Comparison of ENCODE assay signal across 15 cellular contexts in genomic region chr4:109473824-109474223, GRCh38.
"Had no signal": no experiment of that assay in that cellular context is flagged by ENCODE, and none has a peak within 500 bp of the region (broad histone marks: within the 10 kb centered on the region; RNA-seq: fewer than 3 reads in every experiment).

No MANE protein-coding gene starts in this region.

- ATAC-seq: left lung; naive thymus-derived CD8-positive, alpha-beta T cell; SK-N-SH treated with all-trans-retinoic acid at 6 μM for 48 hours had no signal

- H3K9me3 ChIP-seq: esophagus muscularis mucosa, left lung, suprapubic skin had no signal

- DNase-seq: activated CD4-positive, alpha-beta memory T cell treated with anti-CD3 and anti-CD28 coated beads for 36 hours; activated effector memory CD4-positive, alpha-beta T cell treated with Interleukin-2 at 50 U/mL for 16 hours; aorta; kidney; left lung; naive thymus-derived CD8-positive, alpha-beta T cell; SHP77 treated with DMSO at 0.1 percent for 48 hours; stimulated activated CD4-positive, alpha-beta T cell treated with anti-CD3 and anti-CD28 coated beads, Interleukin-2, amount 100 ng/mL, for 48 hours; stimulated activated naive CD4-positive, alpha-beta T cell; T-helper 1 cell; T1000; trophoblast cell had no signal

- H3K27ac Mint-ChIP-seq: activated CD4-positive, alpha-beta memory T cell treated with anti-CD3 and anti-CD28 coated beads for 36 hours had no signal

- H3K4me3 Mint-ChIP-seq: activated CD4-positive, alpha-beta memory T cell treated with anti-CD3 and anti-CD28 coated beads for 36 hours; naive thymus-derived CD8-positive, alpha-beta T cell had no signal

- H3K9me3 Mint-ChIP-seq: activated CD4-positive, alpha-beta memory T cell treated with anti-CD3 and anti-CD28 coated beads for 36 hours; naive thymus-derived CD8-positive, alpha-beta T cell had no signal

- H3K27me3 Mint-ChIP-seq: activated CD4-positive, alpha-beta memory T cell treated with anti-CD3 and anti-CD28 coated beads for 36 hours; naive thymus-derived CD8-positive, alpha-beta T cell had no signal

- H3K27ac ChIP-seq: esophagus muscularis mucosa, left lung, suprapubic skin had no signal

- H3K27me3 ChIP-seq: esophagus muscularis mucosa, left lung, suprapubic skin had no signal
